Comparison of ENCODE assay signal across 17 cellular contexts in the genomic region with DNA sequence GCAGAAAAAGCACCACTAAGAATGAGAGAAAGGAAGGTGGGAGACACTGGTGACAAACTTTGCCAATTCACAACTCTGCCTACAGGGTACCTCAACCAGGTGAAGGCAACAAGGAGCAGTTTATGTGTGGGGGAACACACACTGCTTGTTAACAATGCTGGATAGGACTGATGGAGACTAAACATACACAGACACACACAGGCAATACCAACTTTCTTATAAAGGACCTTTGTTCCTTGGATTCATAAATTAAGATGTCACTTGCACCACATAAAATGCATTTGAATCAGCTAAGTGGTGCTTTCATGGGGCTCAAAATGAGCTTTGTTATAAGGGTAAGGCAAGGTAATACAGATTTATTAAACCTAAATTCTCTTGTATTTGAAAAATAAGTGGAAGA.
"Had no signal": no experiment of that assay in that cellular context is flagged by ENCODE, and none has a peak within 500 bp of the region (broad histone marks: within the 10 kb centered on the region; RNA-seq: fewer than 3 reads in every experiment).

No MANE protein-coding gene starts in this region.

- H3K4me3 Mint-ChIP-seq: activated CD4-positive, alpha-beta T cell treated with anti-CD3 and anti-CD28 coated beads, Interleukin-2, amount 10 ng/mL, durations not matched to agents 24 days and 14 days; activated CD8-positive, alpha-beta T cell treated with anti-CD3 and anti-CD28 coated beads, Interleukin-2, amount 10 ng/mL, durations not matched to agents 7 days and 5 days; activated naive CD4-positive, alpha-beta T cell treated with anti-CD3 and anti-CD28 coated beads, Interleukin-2, amount 50 U/mL, for 24 hours; stimulated activated effector memory CD8-positive, alpha-beta T cell treated with anti-CD3 and anti-CD28 coated beads, Interleukin-12 subunit alpha, Interleukin-12 subunit beta, amount 100 ng/mL, for 72 hours had no signal

- H3K4me3 ChIP-seq: adrenal gland, pancreas, transverse colon, vagina had no signal

- DNase-seq: activated CD4-positive, alpha-beta T cell treated with anti-CD3 and anti-CD28 coated beads, Interleukin-2, amount 10 ng/mL, durations not matched to agents 24 days and 14 days; activated CD4-positive, CD25-positive, alpha-beta regulatory T cell; activated CD8-positive, alpha-beta memory T cell treated with anti-CD3 and anti-CD28 coated beads, Interleukin-2, amount 50 U/mL, for 4 hours; activated CD8-positive, alpha-beta T cell treated with anti-CD3 and anti-CD28 coated beads, Interleukin-2, amount 10 ng/mL, durations not matched to agents 7 days and 5 days; activated effector memory CD4-positive, alpha-beta T cell treated with anti-CD3 and anti-CD28 coated beads, Interleukin-2, amount 50 U/mL, for 16 hours; activated T-cell treated with anti-CD3 and anti-CD28 coated beads, Interleukin-2, amount 50 U/mL, for 48 hours; adrenal gland; caudate nucleus; hypothalamus; midbrain; pancreas; T-helper 2 cell; transverse colon had no signal

- ATAC-seq: activated CD8-positive, alpha-beta T cell treated with anti-CD3 and anti-CD28 coated beads, Interleukin-2, amount 10 ng/mL, durations not matched to agents 7 days and 5 days; esophagus mucosa; pancreas; stimulated activated effector memory CD8-positive, alpha-beta T cell treated with anti-CD3 and anti-CD28 coated beads, Interleukin-12 subunit alpha, Interleukin-12 subunit beta, amount 100 ng/mL, for 72 hours had no signal

- H3K9me3 Mint-ChIP-seq: activated CD4-positive, alpha-beta T cell treated with anti-CD3 and anti-CD28 coated beads, Interleukin-2, amount 10 ng/mL, durations not matched to agents 24 days and 14 days; activated naive CD4-positive, alpha-beta T cell treated with anti-CD3 and anti-CD28 coated beads, Interleukin-2, amount 50 U/mL, for 24 hours; stimulated activated effector memory CD8-positive, alpha-beta T cell treated with anti-CD3 and anti-CD28 coated beads, Interleukin-12 subunit alpha, Interleukin-12 subunit beta, amount 100 ng/mL, for 72 hours had no signal

- H3K27ac Mint-ChIP-seq: activated CD4-positive, alpha-beta T cell treated with anti-CD3 and anti-CD28 coated beads, Interleukin-2, amount 10 ng/mL, durations not matched to agents 24 days and 14 days; activated CD8-positive, alpha-beta T cell treated with anti-CD3 and anti-CD28 coated beads, Interleukin-2, amount 10 ng/mL, durations not matched to agents 7 days and 5 days; activated naive CD4-positive, alpha-beta T cell treated with anti-CD3 and anti-CD28 coated beads, Interleukin-2, amount 50 U/mL, for 24 hours; stimulated activated effector memory CD8-positive, alpha-beta T cell treated with anti-CD3 and anti-CD28 coated beads, Interleukin-12 subunit alpha, Interleukin-12 subunit beta, amount 100 ng/mL, for 72 hours had no signal

- H3K9me3 ChIP-seq: adrenal gland, pancreas, transverse colon, vagina had no signal

- H3K27me3 Mint-ChIP-seq: activated CD4-positive, alpha-beta T cell treated with anti-CD3 and anti-CD28 coated beads, Interleukin-2, amount 10 ng/mL, durations not matched to agents 24 days and 14 days; activated naive CD4-positive, alpha-beta T cell treated with anti-CD3 and anti-CD28 coated beads, Interleukin-2, amount 50 U/mL, for 24 hours had no signal

- H3K27me3 ChIP-seq: adrenal gland, pancreas, transverse colon, vagina had no signal

- H3K27ac ChIP-seq: adrenal gland, pancreas, transverse colon had no signal
